In the genomic region with DNA sequence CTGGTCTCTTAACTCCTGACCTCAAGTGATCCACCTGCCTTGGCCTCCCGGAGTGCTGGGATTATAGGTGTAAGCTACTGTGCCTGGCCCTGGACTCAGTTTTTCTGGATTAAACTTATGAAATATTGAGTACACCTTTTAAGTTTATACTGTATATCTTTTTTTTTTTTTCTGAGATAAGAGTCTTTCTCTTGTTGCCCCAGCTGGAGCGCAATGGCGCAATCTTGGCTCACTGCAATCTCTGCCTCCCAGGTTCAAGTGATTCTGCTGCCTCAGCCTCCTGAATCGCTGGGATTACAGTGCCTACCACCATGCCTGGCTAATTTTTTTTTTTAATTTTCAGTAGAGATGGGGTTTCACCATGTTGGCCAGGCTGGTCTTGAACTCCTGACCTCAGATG, we compare ENCODE assay signal across 1 cellular context. TPM values are rescaled to one million over a fixed set of nuclear protein-coding genes. Genes with fewer than 3 reads are reported as not detected.
"Had no signal": no experiment of that assay in that cellular context is flagged by ENCODE, and none has a peak within 500 bp of the region (broad histone marks: within the 10 kb centered on the region; RNA-seq: fewer than 3 reads in every experiment).

No MANE protein-coding gene starts in this region.

RNA-seq across cellular contexts. Expression of a gene that starts 47.2 kb away (rescaled TPM):
- polyA plus RNA-seq: naive thymus-derived CD4-positive, alpha-beta T cell had no signal
